Comparison of ENCODE assay signal across 9 cellular contexts in genomic region chr6:693737-694038, GRCh38. TPM values are rescaled to one million over a fixed set of nuclear protein-coding genes. Genes with fewer than 3 reads are reported as not detected.
A peak's percentile ranks its signal among the peaks of the same experiment; 100 is the strongest.
DNase-seq lines count a peak whose midpoint lies in the region; ATAC-seq and TF ChIP-seq lines count a peak whose summit lies in the region.
"Had no signal": no experiment of that assay in that cellular context is flagged by ENCODE, and none has a peak within 500 bp of the region (broad histone marks: within the 10 kb centered on the region; RNA-seq: fewer than 3 reads in every experiment).

No MANE protein-coding gene starts in this region.

- H3K9ac ChIP-seq in iPS-15b (ENCODE audit: low read depth, low read length): peak overlapping the region; percentile 87

- peak overlapping the region; percentile 98 for H3K4me3 ChIP-seq in iPS-15b (ENCODE audit: low read depth, low read length)

- H3K36me3 Mint-ChIP-seq in activated CD4-positive, alpha-beta T cell treated with anti-CD3 and anti-CD28 coated beads, Interleukin-2, amount 10 ng/mL, durations not matched to agents 7 days and 5 days (ENCODE audit: low read depth): peaks cover 9% of the 10 kb centered on the region
- peaks cover 6% of the 10 kb centered on the region for H3K36me3 Mint-ChIP-seq in activated CD8-positive, alpha-beta T cell treated with anti-CD3 and anti-CD28 coated beads for 36 hours (ENCODE audit: low read depth)

- no peak for ATAC-seq in activated CD8-positive, alpha-beta T cell treated with anti-CD3 and anti-CD28 coated beads for 36 hours
- no peak for ATAC-seq in stimulated activated naive CD8-positive, alpha-beta T cell treated with anti-CD3 and anti-CD28 coated beads, Interleukin-15, amount 100 ng/mL, for 72 hours
- ATAC-seq in GM18519 (IDR thresholded peaks at IDR 0.05; ENCODE audit: low FRiP score, unreplicated experiment) (no peak), GM21723 (IDR thresholded peaks at IDR 0.05; ENCODE audit: unreplicated experiment) (no peak)

- no peaks in the 10 kb centered on the region for H3K27me3 Mint-ChIP-seq in activated CD4-positive, alpha-beta T cell treated with anti-CD3 and anti-CD28 coated beads, Interleukin-2, amount 10 ng/mL, durations not matched to agents 7 days and 5 days
- H3K27me3 Mint-ChIP-seq in activated CD8-positive, alpha-beta T cell treated with anti-CD3 and anti-CD28 coated beads for 36 hours: no peaks in the 10 kb centered on the region
- no peaks in the 10 kb centered on the region for H3K27me3 Mint-ChIP-seq in stimulated activated naive CD8-positive, alpha-beta T cell treated with anti-CD3 and anti-CD28 coated beads, Interleukin-15, amount 100 ng/mL, for 72 hours

- no peaks in the 10 kb centered on the region for H3K27me3 ChIP-seq in iPS-15b (ENCODE audit: control insufficient read depth, insufficient read depth, low read length)

- H3K4me1 ChIP-seq in iPS-15b (ENCODE audit: control insufficient read depth, insufficient read depth, low read length): peaks cover 24% of the 10 kb centered on the region

- H3K4me3 Mint-ChIP-seq in activated CD4-positive, alpha-beta T cell treated with anti-CD3 and anti-CD28 coated beads, Interleukin-2, amount 10 ng/mL, durations not matched to agents 7 days and 5 days: peak overlapping the region; percentile 95
- peak overlapping the region; percentile 85 for H3K4me3 Mint-ChIP-seq in activated CD8-positive, alpha-beta T cell treated with anti-CD3 and anti-CD28 coated beads for 36 hours
- H3K4me3 Mint-ChIP-seq in stimulated activated naive CD8-positive, alpha-beta T cell treated with anti-CD3 and anti-CD28 coated beads, Interleukin-15, amount 100 ng/mL, for 72 hours: peak overlapping the region; percentile 92 to 98

- peaks cover 7% of the 10 kb centered on the region for H3K36me3 ChIP-seq in iPS-15b (ENCODE audit: control insufficient read depth, insufficient read depth, low read length)

- peaks cover 30% of the 10 kb centered on the region for H3K4me1 Mint-ChIP-seq in activated CD4-positive, alpha-beta T cell treated with anti-CD3 and anti-CD28 coated beads, Interleukin-2, amount 10 ng/mL, durations not matched to agents 7 days and 5 days
- H3K4me1 Mint-ChIP-seq in activated CD8-positive, alpha-beta T cell treated with anti-CD3 and anti-CD28 coated beads for 36 hours (ENCODE audit: low read depth): peaks cover 29% of the 10 kb centered on the region
- peaks cover 42% of the 10 kb centered on the region for H3K4me1 Mint-ChIP-seq in stimulated activated naive CD8-positive, alpha-beta T cell treated with anti-CD3 and anti-CD28 coated beads, Interleukin-15, amount 100 ng/mL, for 72 hours

- TF ChIP-seq CTCF in activated CD8-positive, alpha-beta T cell treated with anti-CD3 and anti-CD28 coated beads for 36 hours (IDR thresholded peaks at IDR 0.05): no peak

- CTCF ChIA-PET in activated CD4-positive, alpha-beta T cell treated with anti-CD3 and anti-CD28 coated beads, Interleukin-2, amount 10 ng/mL, durations not matched to agents 7 days and 5 days (lab: Charles Lee): interaction anchor here (2.3 to 3.8 kb wide), 2 partner anchors 10 kb away, joined by 7 to 16 read pairs; no protein-coding TSS in a partner anchor
- CTCF ChIA-PET in activated CD8-positive, alpha-beta T cell treated with anti-CD3 and anti-CD28 coated beads for 36 hours (lab: Charles Lee): interaction anchor here (1.2 to 1.5 kb wide), 5 partner anchors 8 to 101 kb away, joined by 3 to 6 read pairs (median 4); no protein-coding TSS in a partner anchor

- no peak for DNase-seq in activated CD4-positive, alpha-beta T cell treated with anti-CD3 and anti-CD28 coated beads, Interleukin-2, amount 10 ng/mL, durations not matched to agents 7 days and 5 days
- DNase-seq in activated CD4-positive, alpha-beta T cell treated with anti-CD3 and anti-CD28 coated beads for 4 hours: no peak
- no peak for DNase-seq in activated CD8-positive, alpha-beta T cell treated with anti-CD3 and anti-CD28 coated beads for 36 hours
- DNase-seq in stimulated activated naive CD8-positive, alpha-beta T cell treated with anti-CD3 and anti-CD28 coated beads, Interleukin-15, amount 100 ng/mL, for 72 hours: no peak
- DNase-seq in occipital lobe (lab: John Stamatoyannopoulos, UW): no peak
- DNase-seq: activated CD4-positive, alpha-beta T cell treated with anti-CD3 and anti-CD28 coated beads for 1 hour had no signal

- peak overlapping the region; percentile 88 for H3K27ac Mint-ChIP-seq in activated CD4-positive, alpha-beta T cell treated with anti-CD3 and anti-CD28 coated beads, Interleukin-2, amount 10 ng/mL, durations not matched to agents 7 days and 5 days
- no peak overlapping the region for H3K27ac Mint-ChIP-seq in activated CD8-positive, alpha-beta T cell treated with anti-CD3 and anti-CD28 coated beads for 36 hours
- peak overlapping the region in 1 of 2 donors; percentile 14 for H3K27ac Mint-ChIP-seq in stimulated activated naive CD8-positive, alpha-beta T cell treated with anti-CD3 and anti-CD28 coated beads, Interleukin-15, amount 100 ng/mL, for 72 hours

- no peaks in the 10 kb centered on the region for H3K9me3 Mint-ChIP-seq in activated CD4-positive, alpha-beta T cell treated with anti-CD3 and anti-CD28 coated beads, Interleukin-2, amount 10 ng/mL, durations not matched to agents 7 days and 5 days
- no peaks in the 10 kb centered on the region for H3K9me3 Mint-ChIP-seq in activated CD8-positive, alpha-beta T cell treated with anti-CD3 and anti-CD28 coated beads for 36 hours
- no peaks in the 10 kb centered on the region for H3K9me3 Mint-ChIP-seq in stimulated activated naive CD8-positive, alpha-beta T cell treated with anti-CD3 and anti-CD28 coated beads, Interleukin-15, amount 100 ng/mL, for 72 hours

- H3K9me3 ChIP-seq in iPS-15b (ENCODE audit: control insufficient read depth, insufficient read depth, low read length): no peaks in the 10 kb centered on the region

- intact Hi-C loops in activated CD8-positive, alpha-beta T cell treated with anti-CD3 and anti-CD28 coated beads for 36 hours (cut with micrococcal nuclease): no loop called here

- POLR2A ChIA-PET in activated CD4-positive, alpha-beta T cell treated with anti-CD3 and anti-CD28 coated beads, Interleukin-2, amount 10 ng/mL, durations not matched to agents 7 days and 5 days (lab: Charles Lee): no interaction called here
- POLR2A ChIA-PET in activated CD8-positive, alpha-beta T cell treated with anti-CD3 and anti-CD28 coated beads for 36 hours (lab: Charles Lee): interaction anchor here (0.6 to 2.4 kb wide), 5 partner anchors 9 to 18 kb away, joined by 3 to 9 read pairs (median 6); no protein-coding TSS in a partner anchor

RNA-seq across cellular contexts. Expression of gene EXOC2, which starts 0.7 kb away (rescaled TPM):
- total RNA-seq in activated CD4-positive, alpha-beta T cell treated with anti-CD3 and anti-CD28 coated beads, Interleukin-2, amount 10 ng/mL, durations not matched to agents 7 days and 5 days: 10 to 100 TPM; 42.7 to 43.6 TPM
- total RNA-seq in activated CD8-positive, alpha-beta T cell treated with anti-CD3 and anti-CD28 coated beads for 36 hours: 10 to 100 TPM; 29.9 to 30.2 TPM
- total RNA-seq in occipital lobe: 63.8 TPM

RNA-seq across cellular contexts. Expression of gene HUS1B, which starts 36.8 kb away (rescaled TPM):
- total RNA-seq in activated CD4-positive, alpha-beta T cell treated with anti-CD3 and anti-CD28 coated beads, Interleukin-2, amount 10 ng/mL, durations not matched to agents 7 days and 5 days: 1 to 10 TPM; 1.5 to 1.6 TPM
- 1 to 10 TPM in 1 of 2 experiments, under 1 TPM in 1; 0.40 to 1.0 TPM for total RNA-seq in activated CD8-positive, alpha-beta T cell treated with anti-CD3 and anti-CD28 coated beads for 36 hours
- total RNA-seq in occipital lobe: 1.9 TPM
